13 cellular contexts compared by ENCODE assay signal in the genomic region with DNA sequence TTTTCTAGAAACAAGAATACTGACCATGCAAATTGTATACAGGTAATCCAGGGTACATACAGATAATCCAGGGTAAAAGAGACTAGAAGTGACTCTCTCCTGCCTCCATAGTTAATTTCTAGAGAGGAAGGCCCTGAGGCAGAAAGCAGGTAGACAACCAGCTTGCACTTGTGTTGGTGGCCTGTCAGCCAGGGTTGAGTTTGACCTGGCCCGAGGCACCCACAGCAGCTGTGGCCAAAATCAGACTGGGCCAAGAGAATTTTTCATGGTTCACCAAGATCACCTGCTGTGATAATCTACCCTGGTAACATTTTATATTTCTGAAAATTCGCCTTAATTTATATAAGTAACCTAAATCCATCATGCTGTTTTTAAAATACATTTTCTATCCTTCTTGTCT.
DNase-seq lines count a peak whose midpoint lies in the region; ATAC-seq and TF ChIP-seq lines count a peak whose summit lies in the region.
"Had no signal": no experiment of that assay in that cellular context is flagged by ENCODE, and none has a peak within 500 bp of the region (broad histone marks: within the 10 kb centered on the region; RNA-seq: fewer than 3 reads in every experiment).

No MANE protein-coding gene starts in this region.

- H3K36me3 Mint-ChIP-seq in T-helper 17 cell (ENCODE audit: low read depth), result no peaks in the 10 kb centered on the region
- H3K36me3 Mint-ChIP-seq: CD4-positive, CD25-positive, alpha-beta regulatory T cell had no signal

- no peaks in the 10 kb centered on the region for H4K20me1 ChIP-seq in BLaER1

- H3K36me3 ChIP-seq in BLaER1 (no peaks in the 10 kb centered on the region), suprapubic skin (no peaks in the 10 kb centered on the region)
- H3K36me3 ChIP-seq in effector memory CD4-positive, alpha-beta T cell (ENCODE audit: control insufficient read depth, insufficient read depth, low read length), result no peaks in the 10 kb centered on the region

- H3K27ac Mint-ChIP-seq in T-helper 17 cell, result peak overlapping the region; percentile 41
- H3K27ac Mint-ChIP-seq: CD4-positive, CD25-positive, alpha-beta regulatory T cell had no signal

- TF ChIP-seq POLR2A in suprapubic skin (IDR thresholded peaks at IDR 0.05), result no peak

- no peaks in the 10 kb centered on the region for H3K9me3 ChIP-seq in BLaER1
- no peaks in the 10 kb centered on the region for H3K9me3 ChIP-seq in T-helper 17 cell (ENCODE audit: control insufficient read depth, low read length, poor library complexity, severe bottlenecking)
- no peaks in the 10 kb centered on the region for H3K9me3 ChIP-seq in effector memory CD4-positive, alpha-beta T cell (ENCODE audit: control insufficient read depth, low read length)
- no peaks in the 10 kb centered on the region for H3K9me3 ChIP-seq in suprapubic skin

- no peak for TF ChIP-seq EP300 in suprapubic skin (IDR thresholded peaks at IDR 0.05)

- H3K4me3 ChIP-seq in BLaER1, result no peak overlapping the region
- H3K4me3 ChIP-seq in effector memory CD4-positive, alpha-beta T cell (ENCODE audit: insufficient read depth, low read depth, low read length, poor library complexity, severe bottlenecking), result no peak overlapping the region
- no peak overlapping the region for H3K4me3 ChIP-seq in suprapubic skin

- H3K27ac ChIP-seq in BLaER1 (no peak overlapping the region), suprapubic skin (no peak overlapping the region)
- H3K27ac ChIP-seq in effector memory CD4-positive, alpha-beta T cell (ENCODE audit: insufficient read depth, low read length, poor library complexity, severe bottlenecking), result no peak overlapping the region
- H3K27ac ChIP-seq: 22Rv1 had no signal

- DNase-seq in NCI-H69 (lab: John Stamatoyannopoulos, UW) (peak; percentile 21), T-helper 17 cell (no peak), left lobe of liver (ENCODE audit: low spot score) (no peak), COLO829 (ENCODE audit: low spot score) (no peak), suprapubic skin (ENCODE audit: low spot score in 2 of 2) (no peak)
- DNase-seq in effector memory CD4-positive, alpha-beta T cell, result no peak
- DNase-seq: Calu3; CD4-positive, CD25-positive, alpha-beta regulatory T cell; DMS 273 treated with DMSO at 0.1 percent for 48 hours had no signal

- 99% methylated on average over 2 of the region's 2 CpGs for WGBS in suprapubic skin

- TF ChIP-seq CTCF in suprapubic skin (IDR thresholded peaks at IDR 0.05), result no peak

- H3K27me3 Mint-ChIP-seq in T-helper 17 cell, result no peaks in the 10 kb centered on the region
- H3K27me3 Mint-ChIP-seq: CD4-positive, CD25-positive, alpha-beta regulatory T cell had no signal

- H3K4me1 ChIP-seq in BLaER1 (peaks cover 44% of the 10 kb centered on the region), suprapubic skin (no peaks in the 10 kb centered on the region)
- H3K4me1 ChIP-seq in effector memory CD4-positive, alpha-beta T cell (ENCODE audit: control insufficient read depth, insufficient read depth, low read length, poor library complexity, severe bottlenecking), result no peaks in the 10 kb centered on the region

- H3K4me1 Mint-ChIP-seq in T-helper 17 cell, result peaks cover 6% of the 10 kb centered on the region
- H3K4me1 Mint-ChIP-seq: CD4-positive, CD25-positive, alpha-beta regulatory T cell had no signal

- H3K4me3 Mint-ChIP-seq in T-helper 17 cell, result no peak overlapping the region
- H3K4me3 Mint-ChIP-seq: CD4-positive, CD25-positive, alpha-beta regulatory T cell had no signal

- ATAC-seq in T-helper 17 cell (no peak), left lobe of liver (peak; percentile 60), GM19463 (IDR thresholded peaks at IDR 0.05; ENCODE audit: unreplicated experiment) (no peak)
- ATAC-seq: HCT116 had no signal

- H3K4me2 ChIP-seq in BLaER1, result peak overlapping the region; percentile 64

- H3K27me3 ChIP-seq in BLaER1 (no peaks in the 10 kb centered on the region), suprapubic skin (no peaks in the 10 kb centered on the region)
- H3K27me3 ChIP-seq in effector memory CD4-positive, alpha-beta T cell (replicated peaks; ENCODE audit: control insufficient read depth, insufficient read depth, low read length, poor library complexity, severe bottlenecking), result no peaks in the 10 kb centered on the region

- no peak overlapping the region for H3K9ac ChIP-seq in BLaER1
